In genomic region chr3:87957575-87957974, GRCh38 we compare ENCODE assay signal across 7 cellular contexts.
"Had no signal": no experiment of that assay in that cellular context is flagged by ENCODE, and none has a peak within 500 bp of the region (broad histone marks: within the 10 kb centered on the region; RNA-seq: fewer than 3 reads in every experiment).

No MANE protein-coding gene starts in this region.

- FAIRE-seq: H1, H54 had no signal

- H3K27ac ChIP-seq: HL-60 had no signal

- H3K4me2 ChIP-seq: GM23338 had no signal

- H3K4me3 ChIP-seq: GM23338 had no signal

- DNase-seq: H9, HCEC 1CT, KG1 had no signal

- ATAC-seq: GM23338 had no signal
